In genomic region chr9:31873717-31874116, GRCh38 we compare ENCODE assay signal across 21 cellular contexts.
"Had no signal": no experiment of that assay in that cellular context is flagged by ENCODE, and none has a peak within 500 bp of the region (broad histone marks: within the 10 kb centered on the region; RNA-seq: fewer than 3 reads in every experiment).

No MANE protein-coding gene starts in this region.

- H3K27me3 ChIP-seq: colonic mucosa, esophagus squamous epithelium, gastrocnemius medialis, heart right ventricle, left lung had no signal

- H3K4me1 ChIP-seq: colonic mucosa, esophagus squamous epithelium, gastrocnemius medialis, heart right ventricle, left lung, lower lobe of right lung had no signal

- DNase-seq: colonic mucosa; cortex of kidney; effector CD8-positive, alpha-beta T cell; effector memory CD8-positive, alpha-beta T cell; endodermal cell; erythroblast; esophagus squamous epithelium; foreskin fibroblast; foreskin melanocyte; gastrocnemius medialis; glutamatergic neuron; head of caudate nucleus; heart right ventricle; hippocampal formation; left cardiac atrium; left lung; left ventricle myocardium superior; lower lobe of right lung; mesenchymal stem cell; mucosa of descending colon had no signal

- H3K9me3 ChIP-seq: colonic mucosa, gastrocnemius medialis, lower lobe of right lung, mucosa of descending colon had no signal

- H3K36me3 ChIP-seq: colonic mucosa, esophagus squamous epithelium, gastrocnemius medialis, heart right ventricle, left lung, lower lobe of right lung had no signal

- H3K27ac ChIP-seq: colonic mucosa, epithelial cell of prostate, esophagus squamous epithelium, gastrocnemius medialis, heart right ventricle, left lung, lower lobe of right lung had no signal

- H3K4me3 ChIP-seq: colonic mucosa, esophagus squamous epithelium, gastrocnemius medialis, heart right ventricle, left lung, lower lobe of right lung, mucosa of descending colon had no signal
